ENCODE assay signal across 9 cellular contexts in genomic region chr12:54325442-54326109, GRCh38. TPM values are rescaled to one million over a fixed set of nuclear protein-coding genes. Genes with fewer than 3 reads are reported as not detected.
A peak's percentile ranks its signal among the peaks of the same experiment; 100 is the strongest.
DNase-seq lines count a peak whose midpoint lies in the region; ATAC-seq and TF ChIP-seq lines count a peak whose summit lies in the region.
"Not testable (repeated sequence)": the region's sequence is repeated elsewhere in the genome, so short reads cannot be mapped to it uniquely, and the experiment has no call there.
"Had no signal": no experiment of that assay in that cellular context is flagged by ENCODE, and none has a peak within 500 bp of the region (broad histone marks: within the 10 kb centered on the region; RNA-seq: fewer than 3 reads in every experiment).

No MANE protein-coding gene starts in this region.

- H3K27me3 Mint-ChIP-seq in nephron progenitor cell (ENCODE audit: low read depth, poor library complexity) = not testable (repeated sequence)

- POLR2A ChIA-PET in BJ (lab: Charles Lee) = interaction anchor here (0.5 to 0.9 kb wide), 9 partner anchors 9 to 347 kb away, joined by 3 to 10 read pairs (median 7); partner anchors contain the start of gene NFE2

- intact Hi-C loops in stomach (cut with DNase I; ENCODE audit: low total_unique reads) = not testable (repeated sequence)

- not testable (repeated sequence) for DNase-seq in BJ (ENCODE audit: low read depth); HFF-Myc (ENCODE audit: extremely low read depth, low read depth); SJCRH30; activated naive CD4-positive, alpha-beta T cell treated with anti-CD3 and anti-CD28 coated beads, Interleukin-2, amount 50 U/mL, for 72 hours (ENCODE audit: low spot score in 2 of 2); effector memory CD4-positive, alpha-beta T cell; nephron progenitor cell; stomach

- TF ChIP-seq EP300 in stomach (IDR thresholded peaks at IDR 0.05) = not testable (repeated sequence)

- not testable (repeated sequence) for H3K36me3 ChIP-seq in BJ (ENCODE audit: control insufficient read depth, insufficient read depth, low read length); SJCRH30; effector memory CD4-positive, alpha-beta T cell (ENCODE audit: control insufficient read depth, insufficient read depth, low read length); iPS-18a (ENCODE audit: control insufficient read depth, low read depth, low read length)
- H3K36me3 ChIP-seq in stomach = peaks cover 0 to 17% (median 9%) of the 10 kb centered on the region in 4 donors

- H3K27ac Mint-ChIP-seq in activated naive CD4-positive, alpha-beta T cell treated with anti-CD3 and anti-CD28 coated beads, Interleukin-2, amount 50 U/mL, for 72 hours = peak overlapping the region; percentile 91 to 92
- H3K27ac Mint-ChIP-seq in nephron progenitor cell = peak overlapping the region; percentile 99

- H3K36me3 Mint-ChIP-seq in activated naive CD4-positive, alpha-beta T cell treated with anti-CD3 and anti-CD28 coated beads, Interleukin-2, amount 50 U/mL, for 72 hours = peaks cover 6 to 12% of the 10 kb centered on the region in 2 donors
- not testable (repeated sequence) for H3K36me3 Mint-ChIP-seq in nephron progenitor cell (ENCODE audit: low read depth)

- peaks cover 53% of the 10 kb centered on the region for H3K4me1 Mint-ChIP-seq in nephron progenitor cell

- not testable (repeated sequence) for H3K4me1 ChIP-seq in SJCRH30
- peaks cover 18% of the 10 kb centered on the region for H3K4me1 ChIP-seq in effector memory CD4-positive, alpha-beta T cell (ENCODE audit: control insufficient read depth, insufficient read depth, low read length, poor library complexity, severe bottlenecking)
- H3K4me1 ChIP-seq in iPS-18a (ENCODE audit: control insufficient read depth, low read depth, low read length) = peaks cover 16% of the 10 kb centered on the region
- H3K4me1 ChIP-seq in stomach = peaks cover 39 to 61% (median 51%) of the 10 kb centered on the region in 4 donors

- TF ChIP-seq POLR2A in stomach (IDR thresholded peaks at IDR 0.05) = not testable (repeated sequence)

- H3K4me3 ChIP-seq in BJ (ENCODE audit: low read depth, low read length) (peak overlapping the region; percentile 65), HFF-Myc (replicated peaks; ENCODE audit: low read depth, low read length) (peak overlapping the region; percentile 94), SJCRH30 (peak overlapping the region; percentile 73), iPS-18a (ENCODE audit: low read length) (peak overlapping the region; percentile 98), stomach (peak overlapping the region; percentile 67 to 89 (median 80))
- peak overlapping the region; percentile 78 for H3K4me3 ChIP-seq in effector memory CD4-positive, alpha-beta T cell (ENCODE audit: insufficient read depth, low read depth, low read length, poor library complexity, severe bottlenecking)

- CTCF ChIA-PET in BJ (lab: Yijun Ruan, JAX) = interaction anchor here (0.6 to 4.4 kb wide), 32 partner anchors 8 to 325 kb away, joined by 3 to 35 read pairs (median 4); partner anchors contain the start of genes HOXC5, HOXC9 and NFE2

- not testable (repeated sequence) for TF ChIP-seq CTCF in BJ (IDR thresholded peaks at IDR 0.05; ENCODE audit: insufficient read depth, low read depth, low read length); HFF-Myc (IDR thresholded peaks at IDR 0.05; ENCODE audit: low read depth, low read length, missing control alignments); nephron progenitor cell (IDR thresholded peaks at IDR 0.05); stomach (IDR thresholded peaks at IDR 0.05)

- ATAC-seq in activated naive CD4-positive, alpha-beta T cell treated with anti-CD3 and anti-CD28 coated beads, Interleukin-2, amount 50 U/mL, for 72 hours = not testable (repeated sequence)

- H3K27ac ChIP-seq in SJCRH30 = peak overlapping the region; percentile 68
- peak overlapping the region; percentile 79 for H3K27ac ChIP-seq in effector memory CD4-positive, alpha-beta T cell (ENCODE audit: insufficient read depth, low read length, poor library complexity, severe bottlenecking)
- peak overlapping the region; percentile 62 for H3K27ac ChIP-seq in iPS-18a (ENCODE audit: low read length)
- peak overlapping the region; percentile 83 to 97 (median 90) for H3K27ac ChIP-seq in stomach

- H3K9me3 Mint-ChIP-seq in activated naive CD4-positive, alpha-beta T cell treated with anti-CD3 and anti-CD28 coated beads, Interleukin-2, amount 50 U/mL, for 72 hours; nephron progenitor cell: not testable (repeated sequence)

- WGBS in stomach, 5 donors = 23 to 42% (median 35%) methylated on average over 22 of the region's 22 CpGs

- H3K9me3 ChIP-seq in SJCRH30 (replicated peaks); effector memory CD4-positive, alpha-beta T cell (ENCODE audit: control insufficient read depth, low read length); iPS-18a (ENCODE audit: control insufficient read depth, low read depth, low read length); stomach: not testable (repeated sequence)

- H3K9ac ChIP-seq in iPS-18a (ENCODE audit: low read length) = peak overlapping the region; percentile 96

- not testable (repeated sequence) for H3K27me3 ChIP-seq in BJ (ENCODE audit: control insufficient read depth, insufficient read depth, low read length); SJCRH30; effector memory CD4-positive, alpha-beta T cell (replicated peaks; ENCODE audit: control insufficient read depth, insufficient read depth, low read length, poor library complexity, severe bottlenecking); iPS-18a (ENCODE audit: control insufficient read depth, insufficient read depth, low read length); stomach

- peak overlapping the region; percentile 98 for H3K4me3 Mint-ChIP-seq in nephron progenitor cell

RNA-seq across cellular contexts. Expression of gene COPZ1, which starts 0.6 kb away (rescaled TPM):
- polyA plus RNA-seq in BJ (2011; rRNA removed) (203 and 341 TPM in 2 replicates), stomach (100 to 1,000 TPM in 2 of 3 donors, 10 to 100 TPM in 1; 92.4 to 133 (median 108) TPM)
- 57.3 and 82.8 TPM in 2 replicates for polyA minus RNA-seq in BJ (2011; rRNA and poly(A)+ RNA removed)
- total RNA-seq in SJCRH30 (2014; rRNA removed; shearing (Covaris generic)) = 113 and 117 TPM in 2 replicates
- total RNA-seq in activated naive CD4-positive, alpha-beta T cell treated with anti-CD3 and anti-CD28 coated beads, Interleukin-2, amount 50 U/mL, for 72 hours = 100 to 1,000 TPM in 1 of 2 donors, 10 to 100 TPM in 1; 99.1 to 101 TPM
- total RNA-seq in stomach = 10 to 100 TPM; 14.6 to 91.6 (median 42.4) TPM

RNA-seq across cellular contexts. Expression of gene NFE2, which starts 24.8 kb away (rescaled TPM):
- polyA plus RNA-seq in BJ (2011; rRNA removed) = 0.89 and 1.0 TPM in 2 replicates
- 0.51 and 1.00 TPM in 2 replicates for polyA minus RNA-seq in BJ (2011; rRNA and poly(A)+ RNA removed)
- not detected in 2 replicates for total RNA-seq in SJCRH30 (2014; rRNA removed; shearing (Covaris generic))
- under 1 TPM in 1 of 2 donors, not detected in 1; 0.20 TPM for total RNA-seq in activated naive CD4-positive, alpha-beta T cell treated with anti-CD3 and anti-CD28 coated beads, Interleukin-2, amount 50 U/mL, for 72 hours
- total RNA-seq in stomach = 1 to 10 TPM in 1 of 5 donors, under 1 TPM in 1, not detected in 3; 0.37 to 2.0 TPM
- under 1 TPM in 2 of 3 donors, not detected in 1; 0.20 to 1.00 TPM for polyA plus RNA-seq in stomach
- total RNA-seq: glomerular endothelial cell had no signal

RNA-seq across cellular contexts. Expression of gene GPR84, which starts 38.7 kb away (rescaled TPM):
- polyA plus RNA-seq in BJ (2011; rRNA removed) = not detected in 2 replicates
- polyA minus RNA-seq in BJ (2011; rRNA and poly(A)+ RNA removed) = not detected in 2 replicates
- not detected in 2 replicates for total RNA-seq in SJCRH30 (2014; rRNA removed; shearing (Covaris generic))
- total RNA-seq in activated naive CD4-positive, alpha-beta T cell treated with anti-CD3 and anti-CD28 coated beads, Interleukin-2, amount 50 U/mL, for 72 hours = 1 to 10 TPM; 2.0 to 4.1 TPM
- not detected for total RNA-seq in stomach
- 1 to 10 TPM in 1 of 3 donors, under 1 TPM in 2; 0.46 to 1.4 (median 0.50) TPM for polyA plus RNA-seq in stomach
- total RNA-seq: glomerular endothelial cell had no signal

RNA-seq across cellular contexts. Expression of gene HNRNPA1, which starts 45.0 kb away (rescaled TPM):
- polyA plus RNA-seq in BJ (2011; rRNA removed) (466 and 569 TPM in 2 replicates), stomach (1,000 to 10,000 TPM in 2 of 3 donors, 100 to 1,000 TPM in 1; 960 to 1,103 (median 1,040) TPM)
- polyA minus RNA-seq in BJ (2011; rRNA and poly(A)+ RNA removed) = 328 and 374 TPM in 2 replicates
- 1,766 and 1,801 TPM in 2 replicates for total RNA-seq in SJCRH30 (2014; rRNA removed; shearing (Covaris generic))
- 1,000 to 10,000 TPM; 1,446 to 2,174 TPM for total RNA-seq in activated naive CD4-positive, alpha-beta T cell treated with anti-CD3 and anti-CD28 coated beads, Interleukin-2, amount 50 U/mL, for 72 hours
- 100 to 1,000 TPM; 211 to 763 (median 303) TPM for total RNA-seq in stomach

RNA-seq across cellular contexts. Expression of gene CBX5, which starts 45.7 kb away (rescaled TPM):
- polyA plus RNA-seq in BJ (2011; rRNA removed) (14.3 and 33.2 TPM in 2 replicates), stomach (1 to 10 TPM; 4.9 to 7.6 (median 5.2) TPM)
- 37.3 and 44.0 TPM in 2 replicates for polyA minus RNA-seq in BJ (2011; rRNA and poly(A)+ RNA removed)
- total RNA-seq in SJCRH30 (2014; rRNA removed; shearing (Covaris generic)) = 140 and 158 TPM in 2 replicates
- 100 to 1,000 TPM; 115 to 169 TPM for total RNA-seq in activated naive CD4-positive, alpha-beta T cell treated with anti-CD3 and anti-CD28 coated beads, Interleukin-2, amount 50 U/mL, for 72 hours
- 10 to 100 TPM in 4 of 5 donors, 1 to 10 TPM in 1; 8.7 to 66.8 (median 29.1) TPM for total RNA-seq in stomach
